In the genomic region with DNA sequence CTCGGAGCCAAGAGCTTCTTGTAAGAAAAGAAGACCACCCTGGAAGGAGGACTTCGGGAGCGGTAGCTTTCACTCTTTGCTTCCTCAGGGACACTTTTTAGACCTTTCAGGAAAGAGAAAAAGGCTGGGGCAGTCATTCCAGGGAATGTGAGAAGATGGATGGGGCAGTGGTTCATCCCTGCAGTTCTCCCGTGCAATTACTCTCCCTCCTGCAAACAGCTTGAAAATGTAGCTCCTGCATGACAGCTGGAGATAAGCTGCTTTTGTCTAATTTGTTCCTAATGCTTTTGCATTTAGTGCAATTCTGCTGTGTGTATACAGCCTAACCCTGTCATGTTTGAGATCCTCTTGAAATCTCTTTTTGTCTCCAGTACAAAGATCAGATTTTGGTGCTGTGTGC, we compare ENCODE assay signal across 28 cellular contexts. TPM values are rescaled to one million over a fixed set of nuclear protein-coding genes. Genes with fewer than 3 reads are reported as not detected.
DNase-seq lines count a peak whose midpoint lies in the region; FAIRE-seq and TF ChIP-seq lines count a peak whose summit lies in the region.
"Had no signal": no experiment of that assay in that cellular context is flagged by ENCODE, and none has a peak within 500 bp of the region (broad histone marks: within the 10 kb centered on the region; RNA-seq: fewer than 3 reads in every experiment).

No MANE protein-coding gene starts in this region.

- no peak overlapping the region for H3K18ac ChIP-seq in mesendoderm (ENCODE audit: low read length)

- H3K4ac ChIP-seq in mesendoderm (ENCODE audit: low read depth, low read length) = no peak overlapping the region

- no peaks in the 10 kb centered on the region for H3K36me3 Mint-ChIP-seq in nephron (ENCODE audit: low read depth)
- no peaks in the 10 kb centered on the region for H3K36me3 Mint-ChIP-seq in activated naive CD4-positive, alpha-beta T cell treated with anti-CD3 and anti-CD28 coated beads, Interleukin-2, amount 10 ng/mL, durations not matched to agents 7 days and 5 days
- H3K36me3 Mint-ChIP-seq: activated CD8-positive, alpha-beta memory T cell treated with anti-CD3 and anti-CD28 coated beads, Interleukin-2, amount 10 ng/mL, durations not matched to agents 7 days and 5 days; memory B cell had no signal

- H3K27me3 ChIP-seq in Karpas-422 (ENCODE audit: low read length) = no peaks in the 10 kb centered on the region
- H3K27me3 ChIP-seq in mesendoderm (ENCODE audit: insufficient read depth, low read length, poor library complexity) = no peaks in the 10 kb centered on the region
- H3K27me3 ChIP-seq: body of pancreas, tibial nerve had no signal

- H2AK5ac ChIP-seq in mesendoderm (ENCODE audit: low read length) = no peak overlapping the region

- TF ChIP-seq CTCF in D721Med (IDR thresholded peaks at IDR 0.05; ENCODE audit: insufficient read depth, missing control alignments) = no peak
- no peak for TF ChIP-seq CTCF in nephron (IDR thresholded peaks at IDR 0.05; ENCODE audit: unreplicated experiment in 3 of 3)

- no peak overlapping the region for H4K5ac ChIP-seq in mesendoderm (ENCODE audit: low read length)

- H3K4me2 ChIP-seq in Karpas-422 (ENCODE audit: low read depth, low read length, poor library complexity, severe bottlenecking) (no peak overlapping the region), mesendoderm (ENCODE audit: low read length) (no peak overlapping the region)

- peak overlapping the region in 2 of 3 experiments; percentile 24 to 40 for H3K4me3 Mint-ChIP-seq in nephron
- H3K4me3 Mint-ChIP-seq in activated naive CD4-positive, alpha-beta T cell treated with anti-CD3 and anti-CD28 coated beads, Interleukin-2, amount 10 ng/mL, durations not matched to agents 7 days and 5 days = no peak overlapping the region
- H3K4me3 Mint-ChIP-seq: activated B cell treated with CpG ODN at 0.5 μM for 24 hours; activated CD8-positive, alpha-beta memory T cell treated with anti-CD3 and anti-CD28 coated beads, Interleukin-2, amount 10 ng/mL, durations not matched to agents 7 days and 5 days; activated T-cell treated with anti-CD3 and anti-CD28 coated beads, Interleukin-2, amount 50 U/mL, for 72 hours; memory B cell had no signal

- CTCF ChIA-PET in activated naive CD4-positive, alpha-beta T cell treated with anti-CD3 and anti-CD28 coated beads, Interleukin-2, amount 10 ng/mL, durations not matched to agents 7 days and 5 days (lab: Charles Lee) = interaction anchor here (1.4 kb wide), 1 partner anchor 62 kb away, joined by 4 read pairs; no protein-coding TSS in a partner anchor

- no peaks in the 10 kb centered on the region for H3K79me2 ChIP-seq in Karpas-422 (ENCODE audit: low read length)
- H3K79me2 ChIP-seq in mesendoderm (ENCODE audit: control insufficient read depth, insufficient read depth, low read length) = no peaks in the 10 kb centered on the region

- H3K27ac Mint-ChIP-seq in nephron = peak overlapping the region; percentile 76 to 91 (median 82)
- H3K27ac Mint-ChIP-seq in activated naive CD4-positive, alpha-beta T cell treated with anti-CD3 and anti-CD28 coated beads, Interleukin-2, amount 10 ng/mL, durations not matched to agents 7 days and 5 days = no peak overlapping the region
- H3K27ac Mint-ChIP-seq: activated B cell treated with CpG ODN at 0.5 μM for 24 hours; activated CD8-positive, alpha-beta memory T cell treated with anti-CD3 and anti-CD28 coated beads, Interleukin-2, amount 10 ng/mL, durations not matched to agents 7 days and 5 days; activated T-cell treated with anti-CD3 and anti-CD28 coated beads, Interleukin-2, amount 50 U/mL, for 72 hours; memory B cell had no signal

- no peak overlapping the region for H3K9ac ChIP-seq in Karpas-422 (ENCODE audit: low read length)
- H3K9ac ChIP-seq in mesendoderm (ENCODE audit: low read length) = no peak overlapping the region
- H3K9ac ChIP-seq: GM23248 had no signal

- no CpG with 5 or more reads among the region's 4 CpGs for WGBS in mesendoderm (ENCODE audit: extremely low coverage, insufficient coverage, low lambda C conversion rate)

- no peak overlapping the region for H2BK120ac ChIP-seq in mesendoderm (ENCODE audit: low read depth, low read length)

- no peak overlapping the region for H4K8ac ChIP-seq in mesendoderm (ENCODE audit: low read depth, low read length)

- no peak overlapping the region for H2BK5ac ChIP-seq in mesendoderm (ENCODE audit: low read length)

- H3K9me3 Mint-ChIP-seq in nephron = no peaks in the 10 kb centered on the region
- no peaks in the 10 kb centered on the region for H3K9me3 Mint-ChIP-seq in activated naive CD4-positive, alpha-beta T cell treated with anti-CD3 and anti-CD28 coated beads, Interleukin-2, amount 10 ng/mL, durations not matched to agents 7 days and 5 days
- H3K9me3 Mint-ChIP-seq: activated B cell treated with CpG ODN at 0.5 μM for 24 hours; activated T-cell treated with anti-CD3 and anti-CD28 coated beads, Interleukin-2, amount 50 U/mL, for 72 hours; memory B cell had no signal

- peak; percentile 97 for FAIRE-seq in D721Med (lab: Jason Lieb, UNC)
- FAIRE-seq: GM12878, small intestine had no signal

- H3K4me1 Mint-ChIP-seq in nephron = peaks cover 28% of the 10 kb centered on the region
- no peaks in the 10 kb centered on the region for H3K4me1 Mint-ChIP-seq in activated naive CD4-positive, alpha-beta T cell treated with anti-CD3 and anti-CD28 coated beads, Interleukin-2, amount 10 ng/mL, durations not matched to agents 7 days and 5 days
- H3K4me1 Mint-ChIP-seq: activated B cell treated with CpG ODN at 0.5 μM for 24 hours, memory B cell had no signal

- H2BK15ac ChIP-seq in mesendoderm (replicated peaks; ENCODE audit: low read depth) = no peak overlapping the region

- H3K27me3 Mint-ChIP-seq in nephron (ENCODE audit: low read depth) = peaks cover 8% of the 10 kb centered on the region
- peaks cover 10% of the 10 kb centered on the region for H3K27me3 Mint-ChIP-seq in activated naive CD4-positive, alpha-beta T cell treated with anti-CD3 and anti-CD28 coated beads, Interleukin-2, amount 10 ng/mL, durations not matched to agents 7 days and 5 days

- no peaks in the 10 kb centered on the region for H3K79me1 ChIP-seq in mesendoderm (ENCODE audit: low read length)

- H4K20me1 ChIP-seq in Karpas-422 (ENCODE audit: insufficient read depth, low read depth, low read length) = no peaks in the 10 kb centered on the region

- no peak overlapping the region for H2AFZ ChIP-seq in Karpas-422 (ENCODE audit: low read length)
- H2AFZ ChIP-seq: GM23248 had no signal

- H3K36me3 ChIP-seq in Karpas-422 (ENCODE audit: insufficient read depth, low read length) (no peaks in the 10 kb centered on the region), mesendoderm (ENCODE audit: control insufficient read depth, insufficient read depth, low read length) (no peaks in the 10 kb centered on the region)
- H3K36me3 ChIP-seq: adrenal gland, tibial nerve had no signal

- no peaks in the 10 kb centered on the region for H3K9me2 ChIP-seq in Karpas-422 (replicated peaks; ENCODE audit: insufficient read depth, low read length)

- no peak overlapping the region for H3K56ac ChIP-seq in mesendoderm (ENCODE audit: low read length)

- no peak overlapping the region for H3K4me3 ChIP-seq in Karpas-422 (ENCODE audit: low read length)
- H3K4me3 ChIP-seq in mesendoderm (ENCODE audit: low read length) = no peak overlapping the region
- H3K4me3 ChIP-seq: adrenal gland, body of pancreas, dorsolateral prefrontal cortex, GM12878, GM23248, tibial nerve had no signal

- no peak overlapping the region for H3K27ac ChIP-seq in Karpas-422 (ENCODE audit: low read length)
- H3K27ac ChIP-seq in mesendoderm (ENCODE audit: low read depth, low read length) = no peak overlapping the region
- H3K27ac ChIP-seq: adrenal gland, body of pancreas, C4-2B, dorsolateral prefrontal cortex, GM23248, HL-60, tibial nerve had no signal

- H3K23ac ChIP-seq in mesendoderm (ENCODE audit: low read length) = no peak overlapping the region

- in situ Hi-C loops in ACHN (cut with HindIII; ENCODE audit: low pct_ligation_motif_present, low pct_unique_long_range_greater_than_20kb, low sequenced_read_pairs) = no loop called here

- no peaks in the 10 kb centered on the region for H3K9me3 ChIP-seq in Karpas-422 (ENCODE audit: low read length)
- H3K9me3 ChIP-seq: adrenal gland, body of pancreas, Caco-2, tibial nerve had no signal

- no peak for DNase-seq in D721Med (ENCODE audit: insufficient read length, low spot score)
- DNase-seq in Karpas-422 = peak; percentile 37
- peak; percentile 92 for DNase-seq in NCI-H82 treated with DMSO at 0.1 percent for 48 hours (lab: John Stamatoyannopoulos, UW; ENCODE audit: unreplicated experiment)
- no peak for DNase-seq in activated naive CD4-positive, alpha-beta T cell treated with anti-CD3 and anti-CD28 coated beads, Interleukin-2, amount 10 ng/mL, durations not matched to agents 7 days and 5 days
- no peak for DNase-seq in mesendoderm
- no peak for DNase-seq in ACHN
- DNase-seq: activated B cell treated with CpG ODN at 0.5 μM for 24 hours; activated CD8-positive, alpha-beta memory T cell treated with anti-CD3 and anti-CD28 coated beads, Interleukin-2, amount 10 ng/mL, durations not matched to agents 7 days and 5 days; activated naive CD4-positive, alpha-beta T cell treated with Interleukin-2 at 50 U/mL for 16 hours; activated T-cell treated with anti-CD3 and anti-CD28 coated beads, Interleukin-2, amount 50 U/mL, for 72 hours; adrenal gland; body of pancreas; Caco-2; dorsolateral prefrontal cortex; GM23248; NCI-H510A; occipital lobe; small intestine; stimulated activated CD4-positive, alpha-beta T cell treated with anti-CD3 and anti-CD28 coated beads, Interleukin-1b, Interleukin-23, amount 100 ng/mL, for 48 hours had no signal

- peaks cover 9% of the 10 kb centered on the region; the same call in 1 of the 2 replicates for H3K4me1 ChIP-seq in Karpas-422 (ENCODE audit: low read length)
- no peaks in the 10 kb centered on the region for H3K4me1 ChIP-seq in mesendoderm (ENCODE audit: control insufficient read depth, low read depth, low read length)
- H3K4me1 ChIP-seq: adrenal gland, body of pancreas, Caco-2, tibial nerve had no signal

RNA-seq across cellular contexts. Expression of gene MYO1H, which starts 16.2 kb away (rescaled TPM):
- total RNA-seq in Karpas-422 (2014; rRNA removed; shearing (Covaris generic); ENCODE audit: low replicate concordance) = not detected in 2 replicates
- polyA plus RNA-seq in mesendoderm (2013, experiment 1 of 2) = 0.41 TPM
- polyA plus RNA-seq in mesendoderm (2013, experiment 2 of 2) = 0.35 TPM
- total RNA-seq: activated B cell treated with CpG ODN at 0.5 μM for 24 hours; activated CD8-positive, alpha-beta memory T cell treated with anti-CD3 and anti-CD28 coated beads, Interleukin-2, amount 10 ng/mL, durations not matched to agents 7 days and 5 days; activated T-cell treated with anti-CD3 and anti-CD28 coated beads, Interleukin-2, amount 50 U/mL, for 72 hours; adrenal gland; body of pancreas; Daoy; GM12878; GM23248; left lobe of liver; myocyte had no signal
- polyA plus RNA-seq: GM23248, small intestine had no signal

RNA-seq across cellular contexts. Expression of gene FOXN4, which starts 22.5 kb away (rescaled TPM):
- not detected in 2 replicates for total RNA-seq in Karpas-422 (2014; rRNA removed; shearing (Covaris generic); ENCODE audit: low replicate concordance)
- polyA plus RNA-seq in mesendoderm (2013, experiment 1 of 2) = 0.07 TPM
- 0.06 TPM for polyA plus RNA-seq in mesendoderm (2013, experiment 2 of 2)
- total RNA-seq: activated B cell treated with CpG ODN at 0.5 μM for 24 hours; activated CD8-positive, alpha-beta memory T cell treated with anti-CD3 and anti-CD28 coated beads, Interleukin-2, amount 10 ng/mL, durations not matched to agents 7 days and 5 days; activated T-cell treated with anti-CD3 and anti-CD28 coated beads, Interleukin-2, amount 50 U/mL, for 72 hours; adrenal gland; body of pancreas; GM12878; GM23248; myocyte; tibial nerve had no signal
- polyA plus RNA-seq: GM12878, GM23248, small intestine had no signal

Comparison
In these comparisons a context has a peak if more than half of its experiments do, and no peak if none do; other contexts are left out.
1. DNase-seq: peak in Karpas-422 (single experiment) and NCI-H82 treated with DMSO at 0.1 percent for 48 hours (single experiment); none in D721Med (single experiment), activated naive CD4-positive, alpha-beta T cell treated with anti-CD3 and anti-CD28 coated beads, Interleukin-2, amount 10 ng/mL, durations not matched to agents 7 days and 5 days (single experiment), mesendoderm (single experiment) and ACHN (single experiment).